Comparison of ENCODE assay signal across 11 cellular contexts in the genomic region with DNA sequence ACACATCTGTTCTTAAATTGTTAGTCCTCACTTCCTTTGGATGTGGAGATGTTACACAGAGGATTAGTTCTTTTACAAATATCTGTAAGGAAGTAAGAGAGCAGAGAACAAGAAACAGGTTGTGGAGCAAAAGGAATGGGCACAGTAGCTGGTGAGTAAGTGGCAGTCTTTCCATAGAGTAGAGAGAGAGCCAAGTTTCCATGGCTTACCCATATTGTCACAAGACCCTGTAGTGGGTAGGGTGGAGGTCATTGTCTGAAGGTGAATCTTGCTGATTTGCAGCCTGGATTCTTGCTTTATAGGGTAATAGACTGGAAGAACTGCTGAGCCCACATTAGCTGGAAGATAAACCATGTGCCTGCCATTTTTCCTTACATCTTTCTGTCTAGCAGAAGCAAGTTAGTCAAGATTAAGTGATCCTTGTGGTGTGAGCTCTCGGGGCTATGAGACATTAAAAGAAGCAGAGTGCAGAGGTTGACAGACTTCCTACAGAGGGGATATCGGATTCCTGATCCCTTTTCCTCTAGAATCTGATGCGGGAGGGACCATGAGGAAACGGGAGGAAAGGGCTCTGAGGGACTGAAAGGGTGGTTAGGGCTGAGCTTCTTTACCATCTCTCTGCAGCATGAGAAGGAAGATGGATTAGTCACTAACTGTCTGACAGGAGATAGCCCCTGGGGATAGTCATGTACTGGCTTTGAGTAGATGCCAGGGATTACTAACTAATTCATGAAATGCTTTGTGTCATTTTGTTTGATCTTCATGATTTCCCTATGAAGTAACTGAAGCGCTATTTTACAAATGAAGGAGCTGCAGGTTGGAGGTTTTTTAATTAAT. TPM values are rescaled to one million over a fixed set of nuclear protein-coding genes. Genes with fewer than 3 reads are reported as not detected.
DNase-seq lines count a peak whose midpoint lies in the region; ATAC-seq and TF ChIP-seq lines count a peak whose summit lies in the region.
"Had no signal": no experiment of that assay in that cellular context is flagged by ENCODE, and none has a peak within 500 bp of the region (broad histone marks: within the 10 kb centered on the region; RNA-seq: fewer than 3 reads in every experiment).

No MANE protein-coding gene starts in this region.

- no peak for TF ChIP-seq POLR2A in heart left ventricle (IDR thresholded peaks at IDR 0.05)

- H3K4me2 ChIP-seq in SK-N-SH = peak overlapping the region; percentile 72

- H3K79me2 ChIP-seq in SK-N-SH (ENCODE audit: insufficient read depth) = peaks cover 25% of the 10 kb centered on the region

- H3K9me2 ChIP-seq in SK-N-SH = no peaks in the 10 kb centered on the region

- no peaks in the 10 kb centered on the region for H4K20me1 ChIP-seq in SK-N-SH (ENCODE audit: insufficient read depth)

- TF ChIP-seq EP300 in SK-N-SH (IDR thresholded peaks at IDR 0.05; ENCODE audit: borderline replicate concordance in 1 of 2, low read depth in 1 of 2, low read length in 1 of 2) = peak in 1 of 2 experiments; percentile 48; a peak in 1 of 4 replicates

- H3K27ac ChIP-seq in heart left ventricle = peak overlapping the region in 3 of 12 donors; percentile 1 to 34 (median 5)
- H3K27ac ChIP-seq in left ventricle myocardium inferior (replicated peaks) = no peak overlapping the region
- H3K27ac ChIP-seq in SK-N-SH (ENCODE audit: low read depth in 2 of 2, low read length in 1 of 2) = peak overlapping the region; percentile 34 to 76; a peak in 3 of 4 replicates
- no peak overlapping the region for H3K27ac ChIP-seq in foreskin keratinocyte
- H3K27ac ChIP-seq in substantia nigra (ENCODE audit: low read depth, low read length, poor library complexity, severe bottlenecking) = peak overlapping the region; percentile 76
- H3K27ac ChIP-seq: C4-2B, pancreas had no signal

- H3K4me1 ChIP-seq in heart left ventricle = peaks cover 0 to 52% (median 31%) of the 10 kb centered on the region in 12 donors
- peaks cover 64% of the 10 kb centered on the region for H3K4me1 ChIP-seq in left ventricle myocardium inferior
- peaks cover 16 to 56% of the 10 kb centered on the region in 2 experiments for H3K4me1 ChIP-seq in SK-N-SH (ENCODE audit: control insufficient read depth in 1 of 2, insufficient read depth in 2 of 2, low read depth in 1 of 2, low read length in 1 of 2)
- peaks cover 27% of the 10 kb centered on the region for H3K4me1 ChIP-seq in foreskin keratinocyte

- CTCF ChIA-PET in SK-N-SH (lab: Yijun Ruan, JAX) = interaction anchor here (1.1 to 5.9 kb wide), 6 partner anchors 9 to 164 kb away, joined by 3 to 38 read pairs (median 6); no protein-coding TSS in a partner anchor

- POLR2A ChIA-PET in SK-N-SH (lab: Yijun Ruan, JAX) = interaction anchor here (0.6 to 1.0 kb wide), 2 partner anchors 85 to 338 kb away, joined by 3 to 4 read pairs; a partner anchor contains a TSS

- no peak for DNase-seq in heart left ventricle
- DNase-seq in left ventricle myocardium inferior = no peak
- DNase-seq in SK-N-SH = peak; percentile 44
- peak; percentile 77 to 87 for DNase-seq in foreskin keratinocyte
- DNase-seq in substantia nigra (lab: John Stamatoyannopoulos, UW) = no peak
- DNase-seq in HuH-7 (ENCODE audit: low spot score) = no peak
- DNase-seq in NCI-H345 (lab: John Stamatoyannopoulos, UW) = no peak
- DNase-seq in NCI-H1105 (lab: John Stamatoyannopoulos, UW) = no peak
- DNase-seq: pancreas; stimulated activated naive CD4-positive, alpha-beta T cell treated with Interleukin-2 at 50 U/mL for 16 hours had no signal

- H3K27me3 ChIP-seq in heart left ventricle = no peaks in the 10 kb centered on the region
- H3K27me3 ChIP-seq in left ventricle myocardium inferior (ENCODE audit: low read depth) = no peaks in the 10 kb centered on the region
- H3K27me3 ChIP-seq in SK-N-SH (ENCODE audit: insufficient read depth) = no peaks in the 10 kb centered on the region
- H3K27me3 ChIP-seq in foreskin keratinocyte = no peaks in the 10 kb centered on the region
- H3K27me3 ChIP-seq: pancreas had no signal

- TF ChIP-seq CTCF in heart left ventricle (IDR thresholded peaks at IDR 0.05) (no peak), left ventricle myocardium inferior (IDR thresholded peaks at IDR 0.05; ENCODE audit: borderline replicate concordance) (no peak), SK-N-SH (IDR thresholded peaks at IDR 0.05) (no peak), foreskin keratinocyte (conservative IDR thresholded peaks at IDR 0.05) (no peak)

- intact Hi-C loops in heart left ventricle (cut with DNase I) = loop anchor here in 2 of 10 donors (5.0 to 10.0 kb wide), 2 partner anchors 52 to 84 kb away; a partner anchor contains a TSS
- intact Hi-C loops in left ventricle myocardium inferior (cut with micrococcal nuclease) = no loop called here

- 71 to 84% (median 74%) methylated on average over 5 of the region's 5 CpGs for WGBS in heart left ventricle, 4 donors
- 29% methylated on average over 5 of the region's 5 CpGs for WGBS in SK-N-SH (ENCODE audit: low lambda C conversion rate)

- H3K36me3 ChIP-seq in heart left ventricle (peaks cover 0 to 24% (median 10%) of the 10 kb centered on the region in 9 donors), left ventricle myocardium inferior (peaks cover 23% of the 10 kb centered on the region), SK-N-SH (replicated peaks in 1 of 2; ENCODE audit: control insufficient read depth in 1 of 2, insufficient read depth in 2 of 2, low read length in 1 of 2) (peaks cover 10 to 23% of the 10 kb centered on the region in 2 experiments)

- H3K4me3 ChIP-seq in heart left ventricle (no peak overlapping the region), left ventricle myocardium inferior (no peak overlapping the region), SK-N-SH (ENCODE audit: low read depth in 2 of 2, low read length in 1 of 2) (0 out of 4 replicates have a peak overlapping the region, but pooled peaks of 1 of the 2 experiments have one; percentile 21)
- H3K4me3 ChIP-seq: pancreas had no signal

- TF ChIP-seq RAD21 in SK-N-SH (IDR thresholded peaks at IDR 0.05; ENCODE audit: low read length) = no peak

- peak overlapping the region; percentile 30; the same call in 1 of the 2 replicates for H3K9ac ChIP-seq in SK-N-SH

- H3K9me3 ChIP-seq in heart left ventricle = no peaks in the 10 kb centered on the region
- no peaks in the 10 kb centered on the region for H3K9me3 ChIP-seq in left ventricle myocardium inferior (replicated peaks)
- H3K9me3 ChIP-seq in SK-N-SH = no peaks in the 10 kb centered on the region
- H3K9me3 ChIP-seq: pancreas had no signal

- peak; percentile 33 to 76 (median 57) for ATAC-seq in heart left ventricle
- peak; percentile 98 for ATAC-seq in foreskin keratinocyte
- ATAC-seq: pancreas had no signal

- peaks cover 36% of the 10 kb centered on the region for H3F3A ChIP-seq in SK-N-SH (replicated peaks; ENCODE audit: insufficient read depth)

- no peak overlapping the region for H2AFZ ChIP-seq in SK-N-SH (ENCODE audit: low read depth)

TF ChIP-seq in SK-N-SH, 30 proteins besides CTCF, POLR2A, EP300 and RAD21 (continues in another document):
- TF ChIP-seq GABPA (IDR thresholded peaks at IDR 0.05; ENCODE audit: low read depth) (no peak), EZH2phosphoT487 (IDR thresholded peaks at IDR 0.05; ENCODE audit: borderline replicate concordance, low read depth) (no peak), RCOR1 (IDR thresholded peaks at IDR 0.05; ENCODE audit: low read length) (no peak), POLR2AphosphoS5 (IDR thresholded peaks at IDR 0.05; ENCODE audit: low read depth, low read length) (peak; percentile 52; the same call in 1 of the 2 replicates), MEF2A (IDR thresholded peaks at IDR 0.05; ENCODE audit: borderline replicate concordance, low read depth) (no peak), FOSL2 (IDR thresholded peaks at IDR 0.05; ENCODE audit: borderline replicate concordance, low read depth) (peak; percentile 81), SMC3 (IDR thresholded peaks at IDR 0.05; ENCODE audit: low read depth, low read length) (no peak), GATA2 (CRISPR knock-in tag; IDR thresholded peaks at IDR 0.05) (no peak)
- TF ChIP-seq, protein P1, sequence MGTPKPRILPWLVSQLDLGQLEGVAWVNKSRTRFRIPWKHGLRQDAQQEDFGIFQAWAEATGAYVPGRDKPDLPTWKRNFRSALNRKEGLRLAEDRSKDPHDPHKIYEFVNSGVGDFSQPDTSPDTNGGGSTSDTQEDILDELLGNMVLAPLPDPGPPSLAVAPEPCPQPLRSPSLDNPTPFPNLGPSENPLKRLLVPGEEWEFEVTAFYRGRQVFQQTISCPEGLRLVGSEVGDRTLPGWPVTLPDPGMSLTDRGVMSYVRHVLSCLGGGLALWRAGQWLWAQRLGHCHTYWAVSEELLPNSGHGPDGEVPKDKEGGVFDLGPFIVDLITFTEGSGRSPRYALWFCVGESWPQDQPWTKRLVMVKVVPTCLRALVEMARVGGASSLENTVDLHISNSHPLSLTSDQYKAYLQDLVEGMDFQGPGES (IDR thresholded peaks at IDR 0.05; ENCODE audit: low read depth, low read length) = no peak
- TF ChIP-seq, protein P2, sequence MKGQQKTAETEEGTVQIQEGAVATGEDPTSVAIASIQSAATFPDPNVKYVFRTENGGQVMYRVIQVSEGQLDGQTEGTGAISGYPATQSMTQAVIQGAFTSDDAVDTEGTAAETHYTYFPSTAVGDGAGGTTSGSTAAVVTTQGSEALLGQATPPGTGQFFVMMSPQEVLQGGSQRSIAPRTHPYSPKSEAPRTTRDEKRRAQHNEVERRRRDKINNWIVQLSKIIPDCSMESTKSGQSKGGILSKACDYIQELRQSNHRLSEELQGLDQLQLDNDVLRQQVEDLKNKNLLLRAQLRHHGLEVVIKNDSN (IDR thresholded peaks at IDR 0.05; ENCODE audit: borderline replicate concordance, low read depth) = no peak

RNA-seq across cellular contexts. Expression of a gene that starts 44.0 kb away (rescaled TPM):
- total RNA-seq in heart left ventricle (not detected), left ventricle myocardium inferior (not detected), foreskin keratinocyte (not detected in 2 replicates)
- polyA plus RNA-seq in heart left ventricle (not detected), SK-N-SH (2012; rRNA removed) (not detected in 2 replicates), foreskin keratinocyte (not detected in 2 replicates)
- not detected in 2 replicates for polyA plus RNA-seq in SK-N-SH (2012; cell fraction: cytosol; rRNA removed)
- 0.07 TPM in 1 of 2 replicates, not detected in the other for polyA plus RNA-seq in SK-N-SH (2012; cell fraction: nucleus; rRNA removed)
- total RNA-seq: pancreas had no signal
- polyA plus RNA-seq: pancreas had no signal

Comparison
In these comparisons a context has a peak if more than half of its experiments do, and no peak if none do; other contexts are left out.
1. DNase-seq: peak in SK-N-SH (single experiment) and foreskin keratinocyte (2 of 2); none in heart left ventricle (0 of 5), left ventricle myocardium inferior (single experiment), substantia nigra (0 of 49), HuH-7 (single experiment), NCI-H345 (single experiment) and NCI-H1105 (single experiment).
2. H3K27ac ChIP-seq: peak in SK-N-SH (2 of 2) and substantia nigra (single experiment); none in left ventricle myocardium inferior (single experiment) and foreskin keratinocyte (single experiment).